Comparison of ENCODE assay signal across 1 cellular context in the genomic region with DNA sequence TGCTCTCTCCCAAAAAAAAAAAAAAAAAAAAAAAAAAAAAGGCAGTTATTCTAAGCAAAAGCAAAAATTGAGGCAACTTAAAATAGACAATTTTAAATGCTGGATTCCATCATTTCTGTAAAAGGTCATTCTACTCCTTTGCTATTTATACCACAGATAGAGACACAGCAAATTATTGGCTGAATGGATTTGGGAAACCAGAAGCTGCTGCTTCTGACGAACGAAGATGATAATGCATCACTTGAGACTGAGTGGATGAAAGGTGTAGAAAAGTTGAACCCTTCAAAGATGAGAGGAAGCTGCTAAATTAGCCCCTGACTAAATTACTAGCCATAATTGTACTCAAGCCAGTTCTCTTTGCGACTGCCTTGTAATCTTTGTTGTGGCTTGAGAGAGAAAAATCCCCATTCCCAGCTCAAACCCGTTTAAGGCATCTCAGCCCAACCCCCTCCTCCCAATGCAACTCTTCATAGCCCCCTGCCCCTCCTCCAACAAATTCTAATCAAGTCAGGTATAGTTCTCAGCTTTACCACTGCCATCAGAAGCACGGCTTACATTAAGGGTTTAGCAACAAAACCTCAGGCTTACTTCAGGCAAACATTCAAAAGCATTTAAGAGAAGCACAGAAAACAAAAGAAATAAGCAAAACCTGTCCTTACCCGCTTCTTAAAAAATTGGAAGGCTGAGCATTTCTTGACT.
TF ChIP-seq lines count a peak whose summit lies in the region.

No MANE protein-coding gene starts in this region.

TF ChIP-seq in endothelial cell of umbilical vein, 7 proteins besides CTCF, POLR2A, EP300 and RAD21 (continued from another document):
- TF ChIP-seq MAX (IDR thresholded peaks at IDR 0.05; ENCODE audit: insufficient read depth, insufficient read length): no peak
- no peak for TF ChIP-seq POLR2AphosphoS5 (IDR thresholded peaks at IDR 0.05; ENCODE audit: insufficient read depth, low read depth, low read length)
- no peak for TF ChIP-seq MYC (IDR thresholded peaks at IDR 0.05; ENCODE audit: low read depth, low read length)
- TF ChIP-seq GATA2 (IDR thresholded peaks at IDR 0.05; ENCODE audit: insufficient read depth, insufficient read length, low read depth, low read length): no peak
- TF ChIP-seq JUN (IDR thresholded peaks at IDR 0.05; ENCODE audit: borderline replicate concordance, insufficient read depth, insufficient read length, low read depth): no peak
